11 cellular contexts compared by ENCODE assay signal in the genomic region with DNA sequence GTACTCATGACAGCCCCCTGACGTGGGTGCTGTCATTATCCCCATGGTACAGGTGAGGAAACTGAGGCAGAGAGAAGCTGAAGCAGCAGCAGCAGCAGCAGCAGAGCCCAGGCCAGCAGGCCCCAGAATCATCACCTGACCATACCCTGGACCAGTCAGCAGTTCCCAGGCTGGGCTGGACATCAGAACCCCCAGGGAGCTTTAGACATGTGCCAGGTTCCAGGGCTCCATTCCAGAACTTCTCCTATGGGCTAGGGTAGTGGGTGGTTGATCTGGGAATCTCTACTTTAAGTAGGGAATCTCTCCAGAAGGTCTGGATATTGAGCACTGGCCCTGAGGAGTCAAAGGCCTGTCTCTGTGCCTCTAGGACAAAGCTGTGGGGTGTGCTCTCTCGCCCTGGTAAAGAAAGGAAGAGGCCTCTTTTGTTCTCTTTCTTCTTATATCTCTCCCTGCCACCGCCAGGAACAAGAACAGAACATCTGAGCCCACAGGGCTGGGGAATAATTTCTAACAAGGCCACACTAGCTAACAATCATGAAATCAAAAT. TPM values are rescaled to one million over a fixed set of nuclear protein-coding genes. Genes with fewer than 3 reads are reported as not detected.
DNase-seq lines count a peak whose midpoint lies in the region; ATAC-seq and TF ChIP-seq lines count a peak whose summit lies in the region.
"Had no signal": no experiment of that assay in that cellular context is flagged by ENCODE, and none has a peak within 500 bp of the region (broad histone marks: within the 10 kb centered on the region; RNA-seq: fewer than 3 reads in every experiment).

No MANE protein-coding gene starts in this region.

- peak overlapping the region; percentile 53 for H3K27ac Mint-ChIP-seq in activated T-cell treated with anti-CD3 and anti-CD28 coated beads, Interleukin-2, amount 50 U/mL, for 24 hours
- H3K27ac Mint-ChIP-seq in type B pancreatic cell: peak overlapping the region; percentile 91

- no peak overlapping the region for H3K4me3 ChIP-seq in coronary artery
- no peak overlapping the region for H3K4me3 ChIP-seq in mucosa of stomach (ENCODE audit: low read length)

- TF ChIP-seq CTCF in coronary artery (IDR thresholded peaks at IDR 0.05) (no peak), type B pancreatic cell (conservative IDR thresholded peaks at IDR 0.05) (no peak)

- H3K27me3 Mint-ChIP-seq in activated T-cell treated with anti-CD3 and anti-CD28 coated beads, Interleukin-2, amount 50 U/mL, for 24 hours: no peaks in the 10 kb centered on the region
- H3K27me3 Mint-ChIP-seq in type B pancreatic cell: no peaks in the 10 kb centered on the region

- H3K9me3 ChIP-seq in mucosa of stomach (ENCODE audit: control insufficient read depth, low read length): no peaks in the 10 kb centered on the region

- peaks cover 54% of the 10 kb centered on the region for H3K36me3 Mint-ChIP-seq in activated T-cell treated with anti-CD3 and anti-CD28 coated beads, Interleukin-2, amount 50 U/mL, for 24 hours (ENCODE audit: low read depth)
- H3K36me3 Mint-ChIP-seq in type B pancreatic cell: peaks cover 14% of the 10 kb centered on the region

- peak overlapping the region; percentile 72 for H3K9ac ChIP-seq in mucosa of stomach (ENCODE audit: low read length)

- H3K9me3 Mint-ChIP-seq in activated T-cell treated with anti-CD3 and anti-CD28 coated beads, Interleukin-2, amount 50 U/mL, for 24 hours: no peaks in the 10 kb centered on the region
- H3K9me3 Mint-ChIP-seq in type B pancreatic cell: no peaks in the 10 kb centered on the region

- H3K4me3 Mint-ChIP-seq in activated T-cell treated with anti-CD3 and anti-CD28 coated beads, Interleukin-2, amount 50 U/mL, for 24 hours: no peak overlapping the region
- peak overlapping the region; percentile 16 for H3K4me3 Mint-ChIP-seq in type B pancreatic cell

- DNase-seq in activated T-cell treated with anti-CD3 and anti-CD28 coated beads, Interleukin-2, amount 50 U/mL, for 24 hours: no peak
- no peak for DNase-seq in activated T-cell treated with anti-CD3 and anti-CD28 coated beads, Interleukin-2, amount 50 U/mL, for 1 hour
- no peak for DNase-seq in coronary artery (ENCODE audit: low spot score)
- DNase-seq in type B pancreatic cell (ENCODE audit: extremely low spot score, unreplicated experiment): no peak
- no peak for DNase-seq in NCI-H526 treated with DMSO at 0.1 percent for 48 hours (lab: John Stamatoyannopoulos, UW)
- DNase-seq: NCI-H1436 treated with DMSO at 0.1 percent for 48 hours; stimulated activated CD4-positive, alpha-beta T cell treated with anti-CD3 and anti-CD28 coated beads, Interleukin-12 subunit alpha, Interleukin-12 subunit beta, amount 100 ng/mL, for 4 hours; stimulated activated naive CD8-positive, alpha-beta T cell treated with anti-CD3 and anti-CD28 coated beads, Interleukin-15, Interleukin-2, amounts not matched to agents 100 U/mL and 50 U/mL, for 24 hours had no signal

- ATAC-seq in GM21825 (IDR thresholded peaks at IDR 0.05; ENCODE audit: unreplicated experiment): no peak
- ATAC-seq in GM19395 (IDR thresholded peaks at IDR 0.05; ENCODE audit: unreplicated experiment): no peak
- ATAC-seq: stimulated activated naive CD8-positive, alpha-beta T cell treated with anti-CD3 and anti-CD28 coated beads, Interleukin-15, Interleukin-2, amounts not matched to agents 100 U/mL and 50 U/mL, for 24 hours had no signal

- peaks cover 9% of the 10 kb centered on the region for H3K36me3 ChIP-seq in mucosa of stomach (ENCODE audit: control insufficient read depth, insufficient read depth, low read length)

- peak overlapping the region; percentile 78 to 82 for H3K27ac ChIP-seq in coronary artery

- H3K27me3 ChIP-seq in mucosa of stomach (ENCODE audit: control insufficient read depth, insufficient read depth, low read length): no peaks in the 10 kb centered on the region

- H3K4me1 ChIP-seq in mucosa of stomach (ENCODE audit: control insufficient read depth, insufficient read depth, low read length): peaks cover 65% of the 10 kb centered on the region

- peaks cover 1% of the 10 kb centered on the region for H3K4me1 Mint-ChIP-seq in activated T-cell treated with anti-CD3 and anti-CD28 coated beads, Interleukin-2, amount 50 U/mL, for 24 hours (ENCODE audit: low read depth)
- peaks cover 9% of the 10 kb centered on the region for H3K4me1 Mint-ChIP-seq in type B pancreatic cell (ENCODE audit: unreplicated experiment)

RNA-seq across cellular contexts. Expression of gene MAFF, which starts 26.6 kb away (rescaled TPM):
- 14.6 and 60.9 TPM in 2 replicates for total RNA-seq in type B pancreatic cell (ENCODE audit: low replicate concordance)

RNA-seq across cellular contexts. Expression of gene TMEM184B, which starts 44.4 kb away (rescaled TPM):
- total RNA-seq in type B pancreatic cell (ENCODE audit: low replicate concordance): 66.7 and 83.3 TPM in 2 replicates

RNA-seq across cellular contexts. Expression of gene PLA2G6, which starts 46.8 kb away (rescaled TPM):
- total RNA-seq in type B pancreatic cell (ENCODE audit: low replicate concordance): 64.1 and 78.6 TPM in 2 replicates
